ENCODE assay signal across 30 cellular contexts in the genomic region with DNA sequence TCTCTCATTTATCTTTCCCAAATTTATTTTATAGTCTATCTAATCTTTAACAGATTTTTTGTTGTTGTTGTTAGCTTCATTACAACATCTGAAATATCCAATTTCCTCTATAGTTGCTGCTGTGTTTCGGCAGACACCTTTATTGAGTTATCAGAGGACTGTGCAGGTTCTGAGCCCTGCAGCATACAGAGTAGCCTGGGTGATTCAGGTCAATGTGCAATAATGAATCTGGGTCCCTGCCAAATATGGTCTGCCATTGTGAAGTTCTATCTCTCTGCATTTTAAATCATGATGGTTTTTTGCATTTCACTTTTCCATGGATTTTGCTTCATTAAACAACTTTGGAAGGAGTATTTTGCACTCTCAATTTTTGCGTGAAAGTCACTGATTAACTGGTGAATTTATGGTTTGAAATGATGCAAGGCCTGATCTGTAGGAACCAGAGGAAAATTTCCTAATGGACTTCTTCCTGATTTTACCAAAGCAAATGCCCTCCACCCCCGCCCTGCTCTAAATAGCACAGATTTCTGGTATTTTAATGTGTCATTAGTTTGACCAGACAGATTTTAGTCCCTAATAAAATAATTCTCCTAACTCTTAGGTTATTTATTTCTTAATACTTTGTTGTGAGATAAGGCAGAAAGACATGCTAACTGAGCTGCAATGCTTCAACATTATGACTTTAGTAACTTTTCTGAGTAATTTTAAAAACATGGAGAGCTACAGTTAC.
DNase-seq lines count a peak whose midpoint lies in the region; FAIRE-seq and TF ChIP-seq lines count a peak whose summit lies in the region.
"Had no signal": no experiment of that assay in that cellular context is flagged by ENCODE, and none has a peak within 500 bp of the region (broad histone marks: within the 10 kb centered on the region; RNA-seq: fewer than 3 reads in every experiment).

No MANE protein-coding gene starts in this region.

- H3K4me3 ChIP-seq in BE2C (ENCODE audit: low read depth, low read length): peak overlapping the region; percentile 10
- H3K4me3 ChIP-seq in astrocyte (ENCODE audit: insufficient read depth, low read depth, low read length): no peak overlapping the region
- H3K4me3 ChIP-seq in neural progenitor cell: no peak overlapping the region
- no peak overlapping the region for H3K4me3 ChIP-seq in left ventricle myocardium inferior
- H3K4me3 ChIP-seq: GM12878, pancreas, Peyer's patch had no signal

- H3K27ac ChIP-seq in astrocyte (ENCODE audit: low read depth, low read length) (no peak overlapping the region), neural progenitor cell (no peak overlapping the region), left ventricle myocardium inferior (replicated peaks) (no peak overlapping the region)
- H3K27ac ChIP-seq: HL-60, pancreas, Peyer's patch had no signal

- H3K27ac Mint-ChIP-seq in HFFc6: peak overlapping the region; percentile 8; the same call in 1 of the 2 replicates
- no peak overlapping the region for H3K27ac Mint-ChIP-seq in astrocyte (ENCODE audit: unreplicated experiment)
- no peak overlapping the region for H3K27ac Mint-ChIP-seq in neural progenitor cell
- no peak overlapping the region for H3K27ac Mint-ChIP-seq in chondrocyte (ENCODE audit: unreplicated experiment)
- H3K27ac Mint-ChIP-seq: activated naive CD4-positive, alpha-beta T cell treated with anti-CD3 and anti-CD28 coated beads, Interleukin-2, amount 50 U/mL, for 72 hours; naive thymus-derived CD8-positive, alpha-beta T cell; stimulated activated effector memory CD8-positive, alpha-beta T cell treated with anti-CD3 and anti-CD28 coated beads, Interleukin-12 subunit alpha, Interleukin-12 subunit beta, amount 100 ng/mL, for 72 hours; T-cell had no signal

- H3K4me2 ChIP-seq in astrocyte (ENCODE audit: low read length) (no peak overlapping the region), neural progenitor cell (no peak overlapping the region)

- peak; percentile 50 for FAIRE-seq in astrocyte (lab: Jason Lieb, UNC)
- FAIRE-seq: GM12878 had no signal

- H2AFZ ChIP-seq in astrocyte (ENCODE audit: low read depth, low read length): no peak overlapping the region
- peak overlapping the region; percentile 56 for H2AFZ ChIP-seq in neural progenitor cell (replicated peaks)

- intact Hi-C loops in posterior cingulate gyrus (cut with DNase I) (no loop called here), left ventricle myocardium inferior (cut with micrococcal nuclease) (no loop called here)

- H3K4me1 Mint-ChIP-seq in HFFc6 (ENCODE audit: low read depth) (peaks cover 25% of the 10 kb centered on the region), astrocyte (ENCODE audit: low read depth, unreplicated experiment) (peaks cover 3% of the 10 kb centered on the region), neural progenitor cell (peaks cover 32% of the 10 kb centered on the region), chondrocyte (ENCODE audit: low read depth) (peaks cover 10% of the 10 kb centered on the region)
- H3K4me1 Mint-ChIP-seq: naive thymus-derived CD8-positive, alpha-beta T cell; stimulated activated effector memory CD8-positive, alpha-beta T cell treated with anti-CD3 and anti-CD28 coated beads, Interleukin-12 subunit alpha, Interleukin-12 subunit beta, amount 100 ng/mL, for 72 hours; T-cell had no signal

- H3K9me3 ChIP-seq in BE2C (no peaks in the 10 kb centered on the region), astrocyte (ENCODE audit: insufficient read depth, low read depth, low read length) (no peaks in the 10 kb centered on the region), neural progenitor cell (ENCODE audit: low read depth) (no peaks in the 10 kb centered on the region), left ventricle myocardium inferior (replicated peaks) (no peaks in the 10 kb centered on the region)
- H3K9me3 ChIP-seq: pancreas, Peyer's patch had no signal

- no peaks in the 10 kb centered on the region for H3K27me3 ChIP-seq in BE2C
- H3K27me3 ChIP-seq in astrocyte (ENCODE audit: insufficient read depth, low read length): no peaks in the 10 kb centered on the region
- H3K27me3 ChIP-seq in neural progenitor cell: no peaks in the 10 kb centered on the region
- no peaks in the 10 kb centered on the region for H3K27me3 ChIP-seq in left ventricle myocardium inferior (ENCODE audit: low read depth)
- H3K27me3 ChIP-seq: pancreas, Peyer's patch had no signal

- DNase-seq in BE2C (peak; percentile 80), HFFc6 (no peak), astrocyte (ENCODE audit: low read depth) (no peak), neural progenitor cell (ENCODE audit: low spot score) (no peak), posterior cingulate gyrus (no peak), chondrocyte (ENCODE audit: low spot score) (no peak), left ventricle myocardium inferior (no peak)
- DNase-seq in activated T-cell treated with anti-CD3 and anti-CD28 coated beads, Interleukin-2, amount 50 U/mL, for 48 hours: no peak
- DNase-seq: activated CD4-positive, alpha-beta T cell treated with anti-CD3 and anti-CD28 coated beads, Interleukin-2, amount 50 U/mL, for 4 hours; anterior cingulate cortex; Calu3; caudate nucleus; Karpas-422; midbrain; naive thymus-derived CD8-positive, alpha-beta T cell; NCI-H1694; NCI-H524; pancreas; Peyer's patch; right cardiac atrium; SHP77 treated with DMSO at 0.1 percent for 48 hours; stimulated activated CD4-positive, alpha-beta T cell treated with anti-CD3 and anti-CD28 coated beads, Interleukin-12 subunit alpha, Interleukin-12 subunit beta, amount 100 ng/mL, for 4 hours; stimulated activated CD4-positive, alpha-beta T cell treated with anti-CD3 and anti-CD28 coated beads, Interleukin-4, amount 100 ng/mL, for 1 hour; T-cell; trophoblast cell had no signal

- H3K27me3 Mint-ChIP-seq in HFFc6 (ENCODE audit: insufficient read depth): no peaks in the 10 kb centered on the region
- no peaks in the 10 kb centered on the region for H3K27me3 Mint-ChIP-seq in astrocyte (ENCODE audit: low read depth, unreplicated experiment)
- H3K27me3 Mint-ChIP-seq in neural progenitor cell (ENCODE audit: insufficient read depth, low read depth): peaks cover 2% of the 10 kb centered on the region
- H3K27me3 Mint-ChIP-seq in chondrocyte (ENCODE audit: low read depth): no peaks in the 10 kb centered on the region
- H3K27me3 Mint-ChIP-seq: naive thymus-derived CD8-positive, alpha-beta T cell; T-cell had no signal

- H3K36me3 Mint-ChIP-seq in HFFc6 (ENCODE audit: low read depth) (peaks cover 14% of the 10 kb centered on the region), astrocyte (ENCODE audit: low read depth, unreplicated experiment) (no peaks in the 10 kb centered on the region), neural progenitor cell (no peaks in the 10 kb centered on the region), chondrocyte (ENCODE audit: low read depth) (no peaks in the 10 kb centered on the region)
- H3K36me3 Mint-ChIP-seq: activated naive CD4-positive, alpha-beta T cell treated with anti-CD3 and anti-CD28 coated beads, Interleukin-2, amount 50 U/mL, for 72 hours; stimulated activated effector memory CD8-positive, alpha-beta T cell treated with anti-CD3 and anti-CD28 coated beads, Interleukin-12 subunit alpha, Interleukin-12 subunit beta, amount 100 ng/mL, for 72 hours had no signal

- no peaks in the 10 kb centered on the region for H3K9me3 Mint-ChIP-seq in HFFc6
- no peaks in the 10 kb centered on the region for H3K9me3 Mint-ChIP-seq in astrocyte (ENCODE audit: unreplicated experiment)
- no peaks in the 10 kb centered on the region for H3K9me3 Mint-ChIP-seq in neural progenitor cell
- peaks cover 3% of the 10 kb centered on the region for H3K9me3 Mint-ChIP-seq in chondrocyte (ENCODE audit: low read depth)
- H3K9me3 Mint-ChIP-seq: activated naive CD4-positive, alpha-beta T cell treated with anti-CD3 and anti-CD28 coated beads, Interleukin-2, amount 50 U/mL, for 72 hours; naive thymus-derived CD8-positive, alpha-beta T cell; stimulated activated effector memory CD8-positive, alpha-beta T cell treated with anti-CD3 and anti-CD28 coated beads, Interleukin-12 subunit alpha, Interleukin-12 subunit beta, amount 100 ng/mL, for 72 hours; T-cell had no signal

- H3K79me2 ChIP-seq in astrocyte (ENCODE audit: insufficient read depth, low read length) (no peaks in the 10 kb centered on the region), neural progenitor cell (ENCODE audit: low read depth) (no peaks in the 10 kb centered on the region)

- H3K4me1 ChIP-seq in BE2C (peaks cover 34% of the 10 kb centered on the region), astrocyte (ENCODE audit: insufficient read depth, low read length) (no peaks in the 10 kb centered on the region), neural progenitor cell (peaks cover 20% of the 10 kb centered on the region), left ventricle myocardium inferior (no peaks in the 10 kb centered on the region)
- H3K4me1 ChIP-seq: pancreas, Peyer's patch had no signal

- H3K9ac ChIP-seq in astrocyte (ENCODE audit: low read length) (no peak overlapping the region), neural progenitor cell (no peak overlapping the region)

- H3K36me3 ChIP-seq in BE2C: no peaks in the 10 kb centered on the region
- H3K36me3 ChIP-seq in astrocyte (ENCODE audit: insufficient read depth, low read length): no peaks in the 10 kb centered on the region
- no peaks in the 10 kb centered on the region for H3K36me3 ChIP-seq in neural progenitor cell
- H3K36me3 ChIP-seq in left ventricle myocardium inferior: no peaks in the 10 kb centered on the region
- H3K36me3 ChIP-seq: pancreas, Peyer's patch had no signal

- H4K20me1 ChIP-seq in astrocyte (ENCODE audit: insufficient read depth, low read length) (no peaks in the 10 kb centered on the region), neural progenitor cell (ENCODE audit: low read depth) (no peaks in the 10 kb centered on the region)

- peaks cover 19% of the 10 kb centered on the region for H3F3A ChIP-seq in neural progenitor cell (ENCODE audit: low read depth)

- TF ChIP-seq CTCF in BE2C (IDR thresholded peaks at IDR 0.05; ENCODE audit: low read depth, low read length) (no peak), HFFc6 (IDR thresholded peaks at IDR 0.05) (no peak), astrocyte (IDR thresholded peaks at IDR 0.05; ENCODE audit: insufficient read depth, low read depth, low read length) (no peak), neural progenitor cell (IDR thresholded peaks at IDR 0.05) (no peak), chondrocyte (IDR thresholded peaks at IDR 0.05) (no peak), left ventricle myocardium inferior (IDR thresholded peaks at IDR 0.05; ENCODE audit: borderline replicate concordance) (no peak)

- H3K4me3 Mint-ChIP-seq in HFFc6 (no peak overlapping the region), astrocyte (ENCODE audit: unreplicated experiment) (no peak overlapping the region), neural progenitor cell (no peak overlapping the region), chondrocyte (ENCODE audit: unreplicated experiment) (no peak overlapping the region)
- H3K4me3 Mint-ChIP-seq: CD14-positive monocyte; naive thymus-derived CD8-positive, alpha-beta T cell; stimulated activated effector memory CD8-positive, alpha-beta T cell treated with anti-CD3 and anti-CD28 coated beads, Interleukin-12 subunit alpha, Interleukin-12 subunit beta, amount 100 ng/mL, for 72 hours; T-cell had no signal
